Comparison of ENCODE assay signal across 15 cellular contexts in the genomic region with DNA sequence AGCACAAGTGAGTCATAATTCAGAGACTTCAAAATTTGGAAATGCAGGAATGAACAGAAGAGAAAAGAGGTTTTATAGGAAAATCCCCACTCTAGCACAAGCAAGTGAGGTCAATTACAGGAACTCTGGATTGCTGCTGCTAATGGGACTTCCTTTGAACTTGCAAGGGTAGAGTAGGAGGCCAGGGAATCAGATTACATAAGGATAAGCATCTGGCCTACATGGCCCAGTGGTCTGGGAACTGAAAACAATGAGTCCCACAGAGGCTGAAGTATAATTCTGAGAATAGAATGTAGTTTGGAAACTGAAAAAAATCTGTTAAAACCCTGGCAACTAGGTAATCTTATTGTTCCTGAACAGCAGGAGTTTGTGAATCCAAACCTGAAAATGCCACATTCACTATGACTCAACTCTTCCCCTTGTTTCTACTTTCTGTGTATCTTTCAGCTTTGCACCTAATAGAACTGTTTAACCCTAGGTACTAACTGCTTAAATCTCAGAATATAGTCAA.
DNase-seq lines count a peak whose midpoint lies in the region; ATAC-seq and TF ChIP-seq lines count a peak whose summit lies in the region.
"Had no signal": no experiment of that assay in that cellular context is flagged by ENCODE, and none has a peak within 500 bp of the region (broad histone marks: within the 10 kb centered on the region; RNA-seq: fewer than 3 reads in every experiment).

No MANE protein-coding gene starts in this region.

- CTCF ChIA-PET in mammary epithelial cell (lab: Charles Lee; ENCODE audit: low non-redundant PET), result no interaction called here

- no peak overlapping the region for H3K9ac ChIP-seq in mammary epithelial cell (ENCODE audit: insufficient read depth, low read length)
- H3K9ac ChIP-seq: BLaER1 treated with 17β-estradiol and CSF1 and Interleukin-3, amounts not matched to agents 10 nM and 100 nM had no signal

- no peaks in the 10 kb centered on the region for H3K36me3 ChIP-seq in mammary epithelial cell (ENCODE audit: insufficient read depth, low read length)
- H3K36me3 ChIP-seq: ascending aorta; BLaER1 treated with 17β-estradiol and CSF1 and Interleukin-3, amounts not matched to agents 10 nM and 100 nM; esophagus muscularis mucosa had no signal

- no peak overlapping the region for H3K27ac ChIP-seq in mammary epithelial cell (ENCODE audit: insufficient read depth, low read depth, low read length)
- H3K27ac ChIP-seq: ascending aorta; BLaER1 treated with 17β-estradiol and CSF1 and Interleukin-3, amounts not matched to agents 10 nM and 100 nM had no signal

- TF ChIP-seq CTCF in mammary epithelial cell (conservative IDR thresholded peaks at IDR 0.05 in 1 of 2, IDR thresholded peaks at IDR 0.05 in 1 of 2; ENCODE audit: extremely low read depth in 1 of 2, insufficient read depth in 1 of 2, low read depth in 1 of 2, low read length in 2 of 2) (no peak), nephron (IDR thresholded peaks at IDR 0.05; ENCODE audit: unreplicated experiment in 3 of 3) (no peak)

- no peaks in the 10 kb centered on the region for H3K9me3 ChIP-seq in mammary epithelial cell (replicated peaks; ENCODE audit: insufficient read depth, low read length)
- H3K9me3 ChIP-seq: ascending aorta; BLaER1 treated with 17β-estradiol and CSF1 and Interleukin-3, amounts not matched to agents 10 nM and 100 nM; esophagus muscularis mucosa had no signal

- H3K4me3 Mint-ChIP-seq in nephron, result no peak overlapping the region
- no peak overlapping the region for H3K4me3 Mint-ChIP-seq in activated T-helper 2 cell treated with anti-CD3 and anti-CD28 coated beads, Interferon-gamma antibody, Interleukin-2, Interleukin-4, amounts not matched to agents 10 μg/mL and 5 μg/mL and 100 μg/mL, durations not matched to agents 14 hours and 24 hours and 36 hours (ENCODE audit: low read depth)
- no peak overlapping the region for H3K4me3 Mint-ChIP-seq in natural killer cell treated with Interleukin-12 subunit alpha and Interleukin-12 subunit beta and Interleukin-15 and Interleukin-18, amount 100 ng/mL, for 72 hours

- BruUV-seq in mammary epithelial cell (replicated peaks; lab: Mats Ljungman, UMichigan), result no TSS peak

- no peaks in the 10 kb centered on the region for H4K20me1 ChIP-seq in mammary epithelial cell (ENCODE audit: insufficient read depth, low read length)
- H4K20me1 ChIP-seq: BLaER1 treated with 17β-estradiol and CSF1 and Interleukin-3, amounts not matched to agents 10 nM and 100 nM had no signal

- H3K4me1 ChIP-seq in mammary epithelial cell (ENCODE audit: insufficient read depth, low read length), result no peaks in the 10 kb centered on the region
- H3K4me1 ChIP-seq: ascending aorta; BLaER1 treated with 17β-estradiol and CSF1 and Interleukin-3, amounts not matched to agents 10 nM and 100 nM; esophagus muscularis mucosa had no signal

- peak; percentile 57 for ATAC-seq in HG02870 (IDR thresholded peaks at IDR 0.05; ENCODE audit: unreplicated experiment)
- ATAC-seq in natural killer cell treated with Interleukin-12 subunit alpha and Interleukin-12 subunit beta and Interleukin-15 and Interleukin-18, amount 100 ng/mL, for 72 hours, result no peak
- ATAC-seq: HepG2 had no signal

- peak overlapping the region; percentile 3 to 60 (median 49) for H3K27ac Mint-ChIP-seq in nephron
- H3K27ac Mint-ChIP-seq in activated T-helper 2 cell treated with anti-CD3 and anti-CD28 coated beads, Interferon-gamma antibody, Interleukin-2, Interleukin-4, amounts not matched to agents 10 μg/mL and 5 μg/mL and 100 μg/mL, durations not matched to agents 14 hours and 24 hours and 36 hours, result no peak overlapping the region
- H3K27ac Mint-ChIP-seq in natural killer cell treated with Interleukin-12 subunit alpha and Interleukin-12 subunit beta and Interleukin-15 and Interleukin-18, amount 100 ng/mL, for 72 hours, result no peak overlapping the region

- H3K27me3 Mint-ChIP-seq in nephron (ENCODE audit: low read depth), result peaks cover under 1% of the 10 kb centered on the region
- H3K27me3 Mint-ChIP-seq in activated T-helper 2 cell treated with anti-CD3 and anti-CD28 coated beads, Interferon-gamma antibody, Interleukin-2, Interleukin-4, amounts not matched to agents 10 μg/mL and 5 μg/mL and 100 μg/mL, durations not matched to agents 14 hours and 24 hours and 36 hours (ENCODE audit: low read depth), result peaks cover 13% of the 10 kb centered on the region
- H3K27me3 Mint-ChIP-seq in natural killer cell treated with Interleukin-12 subunit alpha and Interleukin-12 subunit beta and Interleukin-15 and Interleukin-18, amount 100 ng/mL, for 72 hours, result peaks cover under 1 to 3% of the 10 kb centered on the region in 2 donors

- dilution Hi-C loops in mammary epithelial cell (cut with HindIII; ENCODE audit: low sequenced_read_pairs), result no loop called here

- H3K4me1 Mint-ChIP-seq in nephron, result peaks cover 10% of the 10 kb centered on the region
- peaks cover 4% of the 10 kb centered on the region for H3K4me1 Mint-ChIP-seq in activated T-helper 2 cell treated with anti-CD3 and anti-CD28 coated beads, Interferon-gamma antibody, Interleukin-2, Interleukin-4, amounts not matched to agents 10 μg/mL and 5 μg/mL and 100 μg/mL, durations not matched to agents 14 hours and 24 hours and 36 hours (ENCODE audit: low read depth)
- H3K4me1 Mint-ChIP-seq in natural killer cell treated with Interleukin-12 subunit alpha and Interleukin-12 subunit beta and Interleukin-15 and Interleukin-18, amount 100 ng/mL, for 72 hours (ENCODE audit: low read depth in 2 of 2), result no peaks in the 10 kb centered on the region

- H3K27me3 ChIP-seq in mammary epithelial cell (ENCODE audit: insufficient read depth, low read length), result no peaks in the 10 kb centered on the region
- H3K27me3 ChIP-seq: ascending aorta; BLaER1 treated with 17β-estradiol and CSF1 and Interleukin-3, amounts not matched to agents 10 nM and 100 nM; esophagus muscularis mucosa had no signal

- no peak overlapping the region for H2AFZ ChIP-seq in mammary epithelial cell (ENCODE audit: low read depth, low read length)

- intact Hi-C loops in mammary epithelial cell (cut with micrococcal nuclease), result no loop called here
- intact Hi-C loops in activated T-helper 2 cell treated with anti-CD3 and anti-CD28 coated beads, Interferon-gamma antibody, Interleukin-2, Interleukin-4, amounts not matched to agents 10 μg/mL and 5 μg/mL and 100 μg/mL, durations not matched to agents 14 hours and 24 hours and 36 hours (cut with micrococcal nuclease), result no loop called here

- in situ Hi-C loops in mammary epithelial cell (cut with MboI; ENCODE audit: low sequenced_read_pairs in 2 of 2), result no loop called here

- H3K4me2 ChIP-seq in mammary epithelial cell (ENCODE audit: insufficient read depth, low read depth, low read length), result no peak overlapping the region
- H3K4me2 ChIP-seq: BLaER1 treated with 17β-estradiol and CSF1 and Interleukin-3, amounts not matched to agents 10 nM and 100 nM had no signal

- H3K4me3 ChIP-seq in mammary epithelial cell (replicated peaks in 1 of 3; ENCODE audit: insufficient read depth in 1 of 3, low read depth in 2 of 3, low read length in 3 of 3), result no peak overlapping the region
- H3K4me3 ChIP-seq: ascending aorta; BLaER1 treated with 17β-estradiol and CSF1 and Interleukin-3, amounts not matched to agents 10 nM and 100 nM; esophagus muscularis mucosa had no signal

- no peaks in the 10 kb centered on the region for H3K79me2 ChIP-seq in mammary epithelial cell (ENCODE audit: insufficient read depth, low read length)

- DNase-seq in ELF-1 (ENCODE audit: low read depth, low spot score) (peak; percentile 17), mammary epithelial cell (peak; percentile 30), COR-L47 (lab: John Stamatoyannopoulos, UW) (no peak)
- DNase-seq in activated T-helper 2 cell treated with anti-CD3 and anti-CD28 coated beads, Interferon-gamma antibody, Interleukin-2, Interleukin-4, amounts not matched to agents 10 μg/mL and 5 μg/mL and 100 μg/mL, durations not matched to agents 14 hours and 24 hours and 36 hours (ENCODE audit: low spot score), result no peak
- DNase-seq in stimulated activated CD4-positive, alpha-beta T cell treated with anti-CD3 and anti-CD28 coated beads, Interleukin-4, amount 100 ng/mL, for 24 hours, result no peak
- DNase-seq in natural killer cell treated with Interleukin-12 subunit alpha and Interleukin-12 subunit beta and Interleukin-15 and Interleukin-18, amount 100 ng/mL, for 72 hours (ENCODE audit: low spot score), result no peak
- DNase-seq: activated CD8-positive, alpha-beta memory T cell treated with anti-CD3 and anti-CD28 coated beads, Interleukin-2, amount 50 U/mL, for 48 hours; stimulated activated CD4-positive, alpha-beta T cell treated with anti-CD3 and anti-CD28 coated beads, Interleukin-4, amount 100 ng/mL, for 1 hour; T1000 had no signal

- peaks cover 8% of the 10 kb centered on the region for H3K9me3 Mint-ChIP-seq in nephron
- no peaks in the 10 kb centered on the region for H3K9me3 Mint-ChIP-seq in activated T-helper 2 cell treated with anti-CD3 and anti-CD28 coated beads, Interferon-gamma antibody, Interleukin-2, Interleukin-4, amounts not matched to agents 10 μg/mL and 5 μg/mL and 100 μg/mL, durations not matched to agents 14 hours and 24 hours and 36 hours
- H3K9me3 Mint-ChIP-seq in natural killer cell treated with Interleukin-12 subunit alpha and Interleukin-12 subunit beta and Interleukin-15 and Interleukin-18, amount 100 ng/mL, for 72 hours, result peaks cover 4% of the 10 kb centered on the region

- H3K36me3 Mint-ChIP-seq in nephron (ENCODE audit: low read depth), result no peaks in the 10 kb centered on the region
- no peaks in the 10 kb centered on the region for H3K36me3 Mint-ChIP-seq in activated T-helper 2 cell treated with anti-CD3 and anti-CD28 coated beads, Interferon-gamma antibody, Interleukin-2, Interleukin-4, amounts not matched to agents 10 μg/mL and 5 μg/mL and 100 μg/mL, durations not matched to agents 14 hours and 24 hours and 36 hours (ENCODE audit: low read depth)
- H3K36me3 Mint-ChIP-seq in natural killer cell treated with Interleukin-12 subunit alpha and Interleukin-12 subunit beta and Interleukin-15 and Interleukin-18, amount 100 ng/mL, for 72 hours, result no peaks in the 10 kb centered on the region

Comparison
In these comparisons a context has a peak if more than half of its experiments do, and no peak if none do; other contexts are left out.
1. DNase-seq: peak in ELF-1 (single experiment) and mammary epithelial cell (single experiment); none in activated T-helper 2 cell treated with anti-CD3 and anti-CD28 coated beads, Interferon-gamma antibody, Interleukin-2, Interleukin-4, amounts not matched to agents 10 μg/mL and 5 μg/mL and 100 μg/mL, durations not matched to agents 14 hours and 24 hours and 36 hours (single experiment), stimulated activated CD4-positive, alpha-beta T cell treated with anti-CD3 and anti-CD28 coated beads, Interleukin-4, amount 100 ng/mL, for 24 hours (single experiment), natural killer cell treated with Interleukin-12 subunit alpha and Interleukin-12 subunit beta and Interleukin-15 and Interleukin-18, amount 100 ng/mL, for 72 hours (single experiment) and COR-L47 (single experiment).
2. H3K27ac Mint-ChIP-seq: peak in nephron (3 of 3); none in activated T-helper 2 cell treated with anti-CD3 and anti-CD28 coated beads, Interferon-gamma antibody, Interleukin-2, Interleukin-4, amounts not matched to agents 10 μg/mL and 5 μg/mL and 100 μg/mL, durations not matched to agents 14 hours and 24 hours and 36 hours (single experiment) and natural killer cell treated with Interleukin-12 subunit alpha and Interleukin-12 subunit beta and Interleukin-15 and Interleukin-18, amount 100 ng/mL, for 72 hours (0 of 2).